9 cellular contexts compared by ENCODE assay signal in genomic region chr12:75784591-75784990, GRCh38.
DNase-seq lines count a peak whose midpoint lies in the region; ATAC-seq and TF ChIP-seq lines count a peak whose summit lies in the region.
"Had no signal": no experiment of that assay in that cellular context is flagged by ENCODE, and none has a peak within 500 bp of the region (broad histone marks: within the 10 kb centered on the region; RNA-seq: fewer than 3 reads in every experiment).

No MANE protein-coding gene starts in this region.

- POLR2A ChIA-PET in activated CD8-positive, alpha-beta T cell treated with anti-CD3 and anti-CD28 coated beads for 36 hours (lab: Charles Lee): interaction anchor here (1.2 to 1.4 kb wide), 3 partner anchors 14 to 273 kb away, joined by 3 to 4 read pairs (median 3); partner anchors contain the start of gene KRR1
- POLR2A ChIA-PET in activated CD8-positive, alpha-beta T cell treated with anti-CD3 and anti-CD28 coated beads, Interleukin-2, amount 10 ng/mL, durations not matched to agents 7 days and 5 days (lab: Charles Lee): no interaction called here
- POLR2A ChIA-PET in Panc1 (lab: Charles Lee): interaction anchor here (0.6 kb wide), 1 partner anchor 161 kb away, joined by 4 read pairs; no protein-coding TSS in a partner anchor

- peaks cover 14% of the 10 kb centered on the region for H3K4me1 Mint-ChIP-seq in activated CD8-positive, alpha-beta T cell treated with anti-CD3 and anti-CD28 coated beads for 36 hours (ENCODE audit: low read depth)
- H3K4me1 Mint-ChIP-seq in activated CD8-positive, alpha-beta T cell treated with anti-CD3 and anti-CD28 coated beads, Interleukin-2, amount 10 ng/mL, durations not matched to agents 7 days and 5 days (ENCODE audit: low read depth): peaks cover 2% of the 10 kb centered on the region

- H3K27ac ChIP-seq in Panc1 (ENCODE audit: low read length) (peak overlapping the region; percentile 92), upper lobe of right lung (no peak overlapping the region)

- H3K9me3 Mint-ChIP-seq in activated CD8-positive, alpha-beta T cell treated with anti-CD3 and anti-CD28 coated beads for 36 hours: no peaks in the 10 kb centered on the region
- no peaks in the 10 kb centered on the region for H3K9me3 Mint-ChIP-seq in activated CD8-positive, alpha-beta T cell treated with anti-CD3 and anti-CD28 coated beads, Interleukin-2, amount 10 ng/mL, durations not matched to agents 7 days and 5 days (ENCODE audit: insufficient read depth)

- H3K27me3 Mint-ChIP-seq in activated CD8-positive, alpha-beta T cell treated with anti-CD3 and anti-CD28 coated beads for 36 hours: peaks cover 3% of the 10 kb centered on the region
- H3K27me3 Mint-ChIP-seq in activated CD8-positive, alpha-beta T cell treated with anti-CD3 and anti-CD28 coated beads, Interleukin-2, amount 10 ng/mL, durations not matched to agents 7 days and 5 days (ENCODE audit: low read depth): peaks cover 11% of the 10 kb centered on the region

- CTCF ChIA-PET in activated CD8-positive, alpha-beta T cell treated with anti-CD3 and anti-CD28 coated beads for 36 hours (lab: Charles Lee): interaction anchor here (1.3 kb wide), 1 partner anchor 19 kb away, joined by 3 read pairs; no protein-coding TSS in a partner anchor
- CTCF ChIA-PET in activated CD8-positive, alpha-beta T cell treated with anti-CD3 and anti-CD28 coated beads, Interleukin-2, amount 10 ng/mL, durations not matched to agents 7 days and 5 days (lab: Charles Lee): no interaction called here
- CTCF ChIA-PET in Panc1 (lab: Charles Lee): no interaction called here

- H3K36me3 Mint-ChIP-seq in activated CD8-positive, alpha-beta T cell treated with anti-CD3 and anti-CD28 coated beads for 36 hours (ENCODE audit: low read depth): no peaks in the 10 kb centered on the region
- H3K36me3 Mint-ChIP-seq in activated CD8-positive, alpha-beta T cell treated with anti-CD3 and anti-CD28 coated beads, Interleukin-2, amount 10 ng/mL, durations not matched to agents 7 days and 5 days (ENCODE audit: low read depth): no peaks in the 10 kb centered on the region

- H3K4me3 ChIP-seq in Panc1 (ENCODE audit: low read depth in 2 of 2, low read length in 2 of 2) (no peak overlapping the region), fibroblast of pulmonary artery (replicated peaks; ENCODE audit: low read depth, low read length) (no peak overlapping the region), upper lobe of right lung (no peak overlapping the region)

- in situ Hi-C loops in Panc1 (cut with HindIII; ENCODE audit: low pct_unique_long_range_greater_than_20kb, low sequenced_read_pairs): no loop called here

- no peak for TF ChIP-seq CTCF in activated CD8-positive, alpha-beta T cell treated with anti-CD3 and anti-CD28 coated beads for 36 hours (IDR thresholded peaks at IDR 0.05)
- TF ChIP-seq CTCF in Panc1 (IDR thresholded peaks at IDR 0.05) (no peak), fibroblast of pulmonary artery (IDR thresholded peaks at IDR 0.05; ENCODE audit: low read length, missing control alignments) (no peak), upper lobe of right lung (IDR thresholded peaks at IDR 0.05) (no peak)

- DNase-seq in activated CD8-positive, alpha-beta T cell treated with anti-CD3 and anti-CD28 coated beads for 36 hours: peak; percentile 4
- no peak for DNase-seq in activated CD8-positive, alpha-beta T cell treated with anti-CD3 and anti-CD28 coated beads, Interleukin-2, amount 10 ng/mL, durations not matched to agents 7 days and 5 days
- DNase-seq in Panc1 (ENCODE audit: low read depth, low spot score) (no peak), fibroblast of pulmonary artery (ENCODE audit: low read depth) (peak; percentile 25), upper lobe of right lung (no peak)
- DNase-seq: activated CD4-positive, alpha-beta T cell treated with anti-CD3 and anti-CD28 coated beads for 36 hours had no signal

- H3K36me3 ChIP-seq in Panc1 (ENCODE audit: control insufficient read depth, insufficient read depth, low read length) (no peaks in the 10 kb centered on the region), upper lobe of right lung (no peaks in the 10 kb centered on the region)

- H3K4me1 ChIP-seq in Panc1 (ENCODE audit: control insufficient read depth, insufficient read depth, low read length) (peaks cover 24% of the 10 kb centered on the region), upper lobe of right lung (no peaks in the 10 kb centered on the region)

- no peak overlapping the region for H3K4me3 Mint-ChIP-seq in activated CD8-positive, alpha-beta T cell treated with anti-CD3 and anti-CD28 coated beads for 36 hours
- H3K4me3 Mint-ChIP-seq in activated CD8-positive, alpha-beta T cell treated with anti-CD3 and anti-CD28 coated beads, Interleukin-2, amount 10 ng/mL, durations not matched to agents 7 days and 5 days: no peak overlapping the region
- H3K4me3 Mint-ChIP-seq: activated CD4-positive, alpha-beta T cell treated with anti-CD3 and anti-CD28 coated beads for 36 hours had no signal

- no peak for ATAC-seq in activated CD8-positive, alpha-beta T cell treated with anti-CD3 and anti-CD28 coated beads for 36 hours
- ATAC-seq in activated CD8-positive, alpha-beta T cell treated with anti-CD3 and anti-CD28 coated beads, Interleukin-2, amount 10 ng/mL, durations not matched to agents 7 days and 5 days: no peak
- ATAC-seq in Panc1 (peak; percentile 81), upper lobe of right lung (peak; percentile 68), HG03378 (IDR thresholded peaks at IDR 0.05; ENCODE audit: unreplicated experiment) (no peak), GM18502 (IDR thresholded peaks at IDR 0.05; ENCODE audit: poor library complexity, unreplicated experiment) (no peak), HG03025 (IDR thresholded peaks at IDR 0.05; ENCODE audit: low FRiP score, unreplicated experiment) (no peak)
- ATAC-seq: activated CD4-positive, alpha-beta T cell treated with anti-CD3 and anti-CD28 coated beads for 36 hours had no signal

- intact Hi-C loops in activated CD8-positive, alpha-beta T cell treated with anti-CD3 and anti-CD28 coated beads for 36 hours (cut with micrococcal nuclease): no loop called here
- intact Hi-C loops in Panc1 (cut with micrococcal nuclease; ENCODE audit: unreplicated experiment): no loop called here
- intact Hi-C loops in upper lobe of right lung (cut with DNase I): no loop called here

- BruUV-seq in Panc1 (replicated peaks; lab: Mats Ljungman, UMichigan): no TSS peak

- no peak overlapping the region for H3K27ac Mint-ChIP-seq in activated CD8-positive, alpha-beta T cell treated with anti-CD3 and anti-CD28 coated beads for 36 hours
- no peak overlapping the region for H3K27ac Mint-ChIP-seq in activated CD8-positive, alpha-beta T cell treated with anti-CD3 and anti-CD28 coated beads, Interleukin-2, amount 10 ng/mL, durations not matched to agents 7 days and 5 days
- H3K27ac Mint-ChIP-seq: activated CD4-positive, alpha-beta T cell treated with anti-CD3 and anti-CD28 coated beads for 36 hours had no signal

- H3K27me3 ChIP-seq in Panc1 (ENCODE audit: control insufficient read depth, insufficient read depth, low read length) (no peaks in the 10 kb centered on the region), upper lobe of right lung (no peaks in the 10 kb centered on the region)

- H3K9me3 ChIP-seq in Panc1 (ENCODE audit: control insufficient read depth, insufficient read depth, low read depth, low read length) (peaks cover 32% of the 10 kb centered on the region), upper lobe of right lung (no peaks in the 10 kb centered on the region)

Comparison
In these comparisons a context has a peak if more than half of its experiments do, and no peak if none do; other contexts are left out.
1. DNase-seq: peak in activated CD8-positive, alpha-beta T cell treated with anti-CD3 and anti-CD28 coated beads for 36 hours (single experiment) and fibroblast of pulmonary artery (single experiment); none in activated CD8-positive, alpha-beta T cell treated with anti-CD3 and anti-CD28 coated beads, Interleukin-2, amount 10 ng/mL, durations not matched to agents 7 days and 5 days (single experiment), Panc1 (single experiment) and upper lobe of right lung (single experiment).
2. ATAC-seq: peak in Panc1 (single experiment) and upper lobe of right lung (single experiment); none in activated CD8-positive, alpha-beta T cell treated with anti-CD3 and anti-CD28 coated beads for 36 hours (single experiment), activated CD8-positive, alpha-beta T cell treated with anti-CD3 and anti-CD28 coated beads, Interleukin-2, amount 10 ng/mL, durations not matched to agents 7 days and 5 days (single experiment), HG03378 (single experiment), GM18502 (single experiment) and HG03025 (single experiment).